ENCODE assay signal across 8 cellular contexts in genomic region chr10:125895130-125896087, GRCh38. TPM values are rescaled to one million over a fixed set of nuclear protein-coding genes. Genes with fewer than 3 reads are reported as not detected.
DNase-seq lines count a peak whose midpoint lies in the region; ATAC-seq and TF ChIP-seq lines count a peak whose summit lies in the region.
"Not testable (repeated sequence)": the region's sequence is repeated elsewhere in the genome, so short reads cannot be mapped to it uniquely, and the experiment has no call there.

No MANE protein-coding gene starts in this region.

- CTCF ChIA-PET in RWPE1 (lab: Yijun Ruan, JAX): not testable (repeated sequence)

- H3K4me1 Mint-ChIP-seq in activated T-helper 17 cell treated with anti-CD3 and anti-CD28 coated beads, Interleukin-2, amount 50 U/mL, for 72 hours: not testable (repeated sequence)
- peaks cover 26% of the 10 kb centered on the region for H3K4me1 Mint-ChIP-seq in mesothelial cell of epicardium

- not testable (repeated sequence) for TF ChIP-seq CTCF in C4-2B (conservative IDR thresholded peaks at IDR 0.05); RWPE1 (conservative IDR thresholded peaks at IDR 0.05; ENCODE audit: low read depth); mesothelial cell of epicardium (IDR thresholded peaks at IDR 0.05; ENCODE audit: unreplicated experiment)

- peak overlapping the region; percentile 75 for H3K27ac ChIP-seq in C4-2B
- peak overlapping the region; percentile 71 for H3K27ac ChIP-seq in RWPE1

- not testable (repeated sequence) for H3K9me3 Mint-ChIP-seq in activated T-helper 17 cell treated with anti-CD3 and anti-CD28 coated beads, Interleukin-2, amount 50 U/mL, for 72 hours; mesothelial cell of epicardium

- POLR2A ChIA-PET in RWPE1 (lab: Yijun Ruan, JAX; ENCODE audit: low non-redundant PET): not testable (repeated sequence)

- peaks cover 20% of the 10 kb centered on the region for H3K36me3 Mint-ChIP-seq in activated T-helper 17 cell treated with anti-CD3 and anti-CD28 coated beads, Interleukin-2, amount 50 U/mL, for 72 hours (ENCODE audit: low read depth)
- not testable (repeated sequence) for H3K36me3 Mint-ChIP-seq in mesothelial cell of epicardium

- ATAC-seq in GM19467 (IDR thresholded peaks at IDR 0.05; ENCODE audit: unreplicated experiment) (peak; percentile 40), HG03439 (IDR thresholded peaks at IDR 0.05; ENCODE audit: unreplicated experiment) (peak; percentile 56), esophagus mucosa (peak; percentile 67)
- peak; percentile 68 for ATAC-seq in activated T-helper 17 cell treated with anti-CD3 and anti-CD28 coated beads, Interleukin-2, amount 50 U/mL, for 72 hours (replicated peaks)

- peak overlapping the region; percentile 94 for H3K4me3 Mint-ChIP-seq in activated T-helper 17 cell treated with anti-CD3 and anti-CD28 coated beads, Interleukin-2, amount 50 U/mL, for 72 hours
- peak overlapping the region; percentile 78 for H3K4me3 Mint-ChIP-seq in mesothelial cell of epicardium

- H3K27ac Mint-ChIP-seq in activated T-helper 17 cell treated with anti-CD3 and anti-CD28 coated beads, Interleukin-2, amount 50 U/mL, for 72 hours: peak overlapping the region; percentile 94
- peak overlapping the region; percentile 95 for H3K27ac Mint-ChIP-seq in mesothelial cell of epicardium

- not testable (repeated sequence) for H3K27me3 Mint-ChIP-seq in activated T-helper 17 cell treated with anti-CD3 and anti-CD28 coated beads, Interleukin-2, amount 50 U/mL, for 72 hours; mesothelial cell of epicardium (ENCODE audit: low read depth)

- peak; percentile 41 for DNase-seq in RWPE1 (ENCODE audit: low spot score)
- peak; percentile 64 to 76 for DNase-seq in mesothelial cell of epicardium (ENCODE audit: low spot score in 2 of 2, unreplicated experiment in 2 of 2)
- peak; percentile 22 to 53 (median 31) for DNase-seq in stimulated activated CD4-positive, alpha-beta T cell treated with anti-CD3 and anti-CD28 coated beads, TNF-alpha, amount 100 ng/mL, for 24 hours (ENCODE audit: low read depth in 3 of 3)

RNA-seq across cellular contexts. Expression of gene FANK1, which starts 1.0 kb away (rescaled TPM):
- total RNA-seq in activated T-helper 17 cell treated with anti-CD3 and anti-CD28 coated beads, Interleukin-2, amount 50 U/mL, for 72 hours: 1 to 10 TPM; 1.2 to 4.7 TPM
- total RNA-seq in esophagus mucosa: 3.2 TPM
- total RNA-seq in mesothelial cell of epicardium: 10.1 to 11.0 TPM (median 10.2 TPM) in 3 replicates

RNA-seq across cellular contexts. Expression of gene DHX32, which starts 14.3 kb away (rescaled TPM):
- total RNA-seq in activated T-helper 17 cell treated with anti-CD3 and anti-CD28 coated beads, Interleukin-2, amount 50 U/mL, for 72 hours: 10 to 100 TPM; 28.4 to 38.9 TPM
- total RNA-seq in esophagus mucosa (33.6 TPM), mesothelial cell of epicardium (30.0 to 33.0 TPM (median 31.0 TPM) in 3 replicates)

Comparison
In these comparisons a context has a peak if more than half of its experiments do, and no peak if none do; other contexts are left out.
1. Peak in every context shown above with its lines: DNase-seq, ATAC-seq and H3K27ac ChIP-seq.